22 cellular contexts compared by ENCODE assay signal in the genomic region with DNA sequence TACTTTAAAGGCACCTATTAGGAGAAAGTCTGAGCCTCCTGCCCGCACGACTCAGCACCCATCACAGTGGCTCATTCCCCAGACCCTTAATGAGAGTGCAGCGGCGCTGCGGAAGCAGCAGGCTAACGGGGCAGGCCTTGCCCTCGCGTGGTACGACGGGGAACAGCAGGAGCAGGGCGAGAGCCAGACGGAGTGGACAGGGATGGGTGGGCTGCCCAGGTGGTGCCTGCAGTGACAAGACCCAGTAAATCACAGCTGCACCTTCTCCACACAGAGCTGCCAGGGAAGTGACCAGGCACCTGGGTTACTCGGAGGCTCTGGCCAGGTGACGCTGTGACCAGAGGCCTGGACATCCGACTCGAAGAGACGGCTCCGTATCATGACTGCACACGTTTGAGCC.
"Had no signal": no experiment of that assay in that cellular context is flagged by ENCODE, and none has a peak within 500 bp of the region (broad histone marks: within the 10 kb centered on the region; RNA-seq: fewer than 3 reads in every experiment).

No MANE protein-coding gene starts in this region.

- H3K4me3 ChIP-seq: K562 had no signal

- H3K4me3 Mint-ChIP-seq: IgD-negative memory B cell had no signal

- DNase-seq: Kasumi-1, MM.1S, NCI-H1092 treated with DMSO at 0.1 percent for 48 hours, NCI-H1436, NCI-H187, NCI-H2029, NCI-H2081 treated with DMSO at 0.1 percent for 48 hours, NCI-H2171, NCI-H226, NCI-H446, NCI-H510A, NCI-H524 treated with DMSO at 0.1 percent for 48 hours, NCI-H69, NCI-H774, RPMI8226, SHP77, SK-N-SH, SW 1271 had no signal

- H3K4me2 ChIP-seq: KMS-11, SK-N-SH had no signal

- H3K27ac Mint-ChIP-seq: IgD-negative memory B cell had no signal

- H3K9me3 Mint-ChIP-seq: IgD-negative memory B cell had no signal

- H3K27ac ChIP-seq: KMS-11 had no signal

- H3K27me3 Mint-ChIP-seq: IgD-negative memory B cell had no signal

- H3K36me3 Mint-ChIP-seq: IgD-negative memory B cell had no signal

- H3K4me1 Mint-ChIP-seq: IgD-negative memory B cell had no signal

- H3K9ac ChIP-seq: KMS-11, SK-N-SH had no signal

- H3K9me2 ChIP-seq: SK-N-SH had no signal

- ATAC-seq: K562 had no signal

- FAIRE-seq: RCC 7860 had no signal

- H3K9me3 ChIP-seq: SK-N-SH had no signal
